In genomic region chr14:75457648-75458165, GRCh38 we compare ENCODE assay signal across 28 cellular contexts. TPM values are rescaled to one million over a fixed set of nuclear protein-coding genes. Genes with fewer than 3 reads are reported as not detected.
DNase-seq lines count a peak whose midpoint lies in the region; ATAC-seq, FAIRE-seq and TF ChIP-seq lines count a peak whose summit lies in the region.
"Had no signal": no experiment of that assay in that cellular context is flagged by ENCODE, and none has a peak within 500 bp of the region (broad histone marks: within the 10 kb centered on the region; RNA-seq: fewer than 3 reads in every experiment).

No MANE protein-coding gene starts in this region.

- CTCF ChIA-PET in IMR-90 (lab: Yijun Ruan, JAX), result no interaction called here

- intact Hi-C loops in IMR-90 (cut with micrococcal nuclease) (no loop called here), sigmoid colon (cut with DNase I) (no loop called here), ascending aorta (cut with DNase I) (no loop called here)

- H2AK5ac ChIP-seq in IMR-90 (ENCODE audit: low read depth, low read length), result no peak overlapping the region
- no peak overlapping the region for H2AK5ac ChIP-seq in mesendoderm (ENCODE audit: low read length)

- H2BK120ac ChIP-seq in IMR-90 (ENCODE audit: low read depth, low read length) (no peak overlapping the region), mesendoderm (ENCODE audit: low read depth, low read length) (no peak overlapping the region)

- H3K27ac ChIP-seq in IMR-90 (ENCODE audit: insufficient read depth, low read length), result no peak overlapping the region
- no peak overlapping the region for H3K27ac ChIP-seq in astrocyte (ENCODE audit: low read depth, low read length)
- no peak overlapping the region for H3K27ac ChIP-seq in mesendoderm (ENCODE audit: low read depth, low read length)
- peak overlapping the region in 3 of 4 donors; percentile 30 to 39 (median 30) for H3K27ac ChIP-seq in sigmoid colon
- H3K27ac ChIP-seq in ascending aorta, result no peak overlapping the region
- H3K27ac ChIP-seq: C4-2B, testis, VCaP had no signal

- H2AFZ ChIP-seq in IMR-90 (replicated peaks; ENCODE audit: low read length, poor library complexity), result no peak overlapping the region
- no peak overlapping the region for H2AFZ ChIP-seq in astrocyte (ENCODE audit: low read depth, low read length)

- H4K20me1 ChIP-seq in IMR-90 (ENCODE audit: insufficient read depth, low read length) (peaks cover 91% of the 10 kb centered on the region), astrocyte (ENCODE audit: insufficient read depth, low read length) (peaks cover 36% of the 10 kb centered on the region)

- H3K36me3 ChIP-seq in IMR-90 (ENCODE audit: control insufficient read depth, insufficient read depth, low read length), result peaks cover 38% of the 10 kb centered on the region
- H3K36me3 ChIP-seq in astrocyte (ENCODE audit: insufficient read depth, low read length), result no peaks in the 10 kb centered on the region
- H3K36me3 ChIP-seq in mesendoderm (ENCODE audit: control insufficient read depth, insufficient read depth, low read length), result peaks cover 9% of the 10 kb centered on the region
- peaks cover 0 to 26% (median 12%) of the 10 kb centered on the region in 4 donors for H3K36me3 ChIP-seq in sigmoid colon
- H3K36me3 ChIP-seq in ascending aorta, result peaks cover 5 to 10% of the 10 kb centered on the region in 2 donors

- no peak overlapping the region for H2BK15ac ChIP-seq in IMR-90 (ENCODE audit: low read depth, low read length)
- H2BK15ac ChIP-seq in mesendoderm (replicated peaks; ENCODE audit: low read depth), result no peak overlapping the region

- no peaks in the 10 kb centered on the region for H3K9me3 Mint-ChIP-seq in astrocyte (ENCODE audit: unreplicated experiment)
- H3K9me3 Mint-ChIP-seq: activated naive CD8-positive, alpha-beta T cell treated with anti-CD3 and anti-CD28 coated beads for 36 hours; activated T-helper 17 cell treated with anti-CD3 and anti-CD28 coated beads, Interleukin-2, amount 50 U/mL, for 72 hours; IgD-negative memory B cell; immature natural killer cell; stimulated activated naive B cell treated with anti-CD40 and anti-IgM and Interleukin-4, amounts not matched to agents 10 μg/mL and 1 μg/mL and 100 μg/mL, for 72 hours had no signal

- H3K4me3 ChIP-seq in IMR-90 (ENCODE audit: insufficient read depth, low read depth, low read length), result no peak overlapping the region
- no peak overlapping the region for H3K4me3 ChIP-seq in astrocyte (ENCODE audit: insufficient read depth, low read depth, low read length)
- H3K4me3 ChIP-seq in mesendoderm (ENCODE audit: low read length), result no peak overlapping the region
- no peak overlapping the region for H3K4me3 ChIP-seq in sigmoid colon
- no peak overlapping the region for H3K4me3 ChIP-seq in ascending aorta
- H3K4me3 ChIP-seq: GM12878, HAP-1, left lung, mucosa of descending colon, testis had no signal

- H3K4me3 Mint-ChIP-seq in astrocyte (ENCODE audit: unreplicated experiment), result no peak overlapping the region
- H3K4me3 Mint-ChIP-seq: activated naive CD8-positive, alpha-beta T cell treated with anti-CD3 and anti-CD28 coated beads for 36 hours; activated T-helper 17 cell treated with anti-CD3 and anti-CD28 coated beads, Interleukin-2, amount 50 U/mL, for 72 hours; immature natural killer cell; stimulated activated naive B cell treated with anti-CD40 and anti-IgM and Interleukin-4, amounts not matched to agents 10 μg/mL and 1 μg/mL and 100 μg/mL, for 72 hours had no signal

- TF ChIP-seq RAD21 in IMR-90 (IDR thresholded peaks at IDR 0.05; ENCODE audit: low read length), result no peak

- H3K56ac ChIP-seq in IMR-90 (ENCODE audit: extremely low read depth, insufficient read depth, low read length), result no peak overlapping the region
- peak overlapping the region; percentile 40 for H3K56ac ChIP-seq in mesendoderm (ENCODE audit: low read length)

- H4K91ac ChIP-seq in IMR-90 (ENCODE audit: insufficient read depth, low read depth, low read length), result no peak overlapping the region

- no peak overlapping the region for H2BK5ac ChIP-seq in IMR-90 (ENCODE audit: low read depth, low read length, poor library complexity, severe bottlenecking)
- no peak overlapping the region for H2BK5ac ChIP-seq in mesendoderm (ENCODE audit: low read length)

- H3K23ac ChIP-seq in IMR-90 (ENCODE audit: low read depth, low read length) (peak overlapping the region; percentile 29; the same call in 1 of the 2 replicates), mesendoderm (ENCODE audit: low read length) (no peak overlapping the region)

- H4K8ac ChIP-seq in IMR-90 (ENCODE audit: low read depth in 2 of 2, low read length in 2 of 2) (no peak overlapping the region), mesendoderm (ENCODE audit: low read depth, low read length) (no peak overlapping the region)

- no peak for FAIRE-seq in astrocyte (lab: Jason Lieb, UNC)
- FAIRE-seq: GM12878 had no signal

- H3K36me3 Mint-ChIP-seq in astrocyte (ENCODE audit: low read depth, unreplicated experiment), result peaks cover 42% of the 10 kb centered on the region
- H3K36me3 Mint-ChIP-seq: activated naive CD8-positive, alpha-beta T cell treated with anti-CD3 and anti-CD28 coated beads for 36 hours; immature natural killer cell had no signal

- no peak overlapping the region for H3K4ac ChIP-seq in IMR-90 (ENCODE audit: low read depth, low read length)
- no peak overlapping the region for H3K4ac ChIP-seq in mesendoderm (ENCODE audit: low read depth, low read length)

- no peak overlapping the region for H3K18ac ChIP-seq in IMR-90 (ENCODE audit: low read depth, low read length)
- no peak overlapping the region for H3K18ac ChIP-seq in mesendoderm (ENCODE audit: low read length)

- TF ChIP-seq CTCF in IMR-90 (conservative IDR thresholded peaks at IDR 0.05; ENCODE audit: low read depth, low read length), result no peak
- TF ChIP-seq CTCF in astrocyte (IDR thresholded peaks at IDR 0.05; ENCODE audit: insufficient read depth, low read depth, low read length), result no peak
- TF ChIP-seq CTCF in sigmoid colon (IDR thresholded peaks at IDR 0.05), result no peak
- TF ChIP-seq CTCF in ascending aorta (IDR thresholded peaks at IDR 0.05), result no peak

- dilution Hi-C loops in IMR-90 (cut with HindIII; ENCODE audit: low sequenced_read_pairs, unreplicated experiment), result no loop called here

- H2AK9ac ChIP-seq in IMR-90 (replicated peaks; ENCODE audit: low read depth, low read length, poor library complexity), result no peak overlapping the region

- H3K79me1 ChIP-seq in IMR-90 (ENCODE audit: low read depth in 1 of 2, low read length in 2 of 2) (peaks cover 46 to 92% of the 10 kb centered on the region in 2 experiments), mesendoderm (ENCODE audit: low read length) (peaks cover 35% of the 10 kb centered on the region)

- BruUV-seq in IMR-90 (replicated peaks; lab: Mats Ljungman, UMichigan), result no TSS peak

- no peak overlapping the region for H3K14ac ChIP-seq in IMR-90 (replicated peaks; ENCODE audit: low read depth, low read length)

- no peaks in the 10 kb centered on the region for H3K27me3 Mint-ChIP-seq in astrocyte (ENCODE audit: low read depth, unreplicated experiment)
- H3K27me3 Mint-ChIP-seq: activated naive CD8-positive, alpha-beta T cell treated with anti-CD3 and anti-CD28 coated beads for 36 hours; activated T-helper 17 cell treated with anti-CD3 and anti-CD28 coated beads, Interleukin-2, amount 50 U/mL, for 72 hours; IgD-negative memory B cell; stimulated activated naive B cell treated with anti-CD40 and anti-IgM and Interleukin-4, amounts not matched to agents 10 μg/mL and 1 μg/mL and 100 μg/mL, for 72 hours had no signal

- no peak for ATAC-seq in IMR-90 (ENCODE audit: low read depth)
- ATAC-seq: activated T-helper 17 cell treated with anti-CD3 and anti-CD28 coated beads, Interleukin-2, amount 50 U/mL, for 72 hours; GM12878; left lung; mucosa of descending colon; SK-N-SH treated with all-trans-retinoic acid at 6 μM for 48 hours; stimulated activated naive B cell treated with anti-CD40 and anti-IgM and Interleukin-4, amounts not matched to agents 10 μg/mL and 1 μg/mL and 100 μg/mL, for 72 hours had no signal

- DNase-seq in IMR-90 (no peak), astrocyte (ENCODE audit: low read depth) (no peak), mesendoderm (no peak), sigmoid colon (no peak), DMS153 treated with DMSO at 0.1 percent for 48 hours (lab: John Stamatoyannopoulos, UW; ENCODE audit: unreplicated experiment) (no peak), ascending aorta (ENCODE audit: low spot score in 2 of 2) (no peak), hippocampal formation (lab: John Stamatoyannopoulos, UW) (no peak)
- DNase-seq: activated CD4-positive, alpha-beta T cell treated with anti-CD3 and anti-CD28 coated beads, Interleukin-2, amount 50 U/mL, for 4 hours; activated naive CD8-positive, alpha-beta T cell treated with anti-CD3 and anti-CD28 coated beads for 36 hours; Calu3; cerebellar nuclear complex; immature natural killer cell; left lung; mucosa of descending colon; NCI-H1105 treated with DMSO at 0.1 percent for 48 hours; NCI-H2029 treated with DMSO at 0.1 percent for 48 hours; NCI-H2227 treated with DMSO at 0.1 percent for 48 hours; RPMI8226; stimulated activated CD4-positive, alpha-beta T cell treated with anti-CD3 and anti-CD28 coated beads, Interleukin-4, amount 100 ng/mL, for 1 hour; stimulated activated naive B cell treated with anti-CD40 and anti-IgM and Interleukin-4, amounts not matched to agents 10 μg/mL and 1 μg/mL and 100 μg/mL, for 72 hours; testis had no signal

- H3K27ac Mint-ChIP-seq in astrocyte (ENCODE audit: unreplicated experiment), result peak overlapping the region; percentile 43
- H3K27ac Mint-ChIP-seq: activated naive CD8-positive, alpha-beta T cell treated with anti-CD3 and anti-CD28 coated beads for 36 hours had no signal

- in situ Hi-C loops in IMR-90 (cut with MboI; ENCODE audit: low sequenced_read_pairs), result no loop called here

- H3K79me2 ChIP-seq in astrocyte (ENCODE audit: insufficient read depth, low read length) (peaks cover 4% of the 10 kb centered on the region), mesendoderm (ENCODE audit: control insufficient read depth, insufficient read depth, low read length) (peaks cover 25% of the 10 kb centered on the region)

- POLR2A ChIA-PET in IMR-90 (lab: Charles Lee; ENCODE audit: unreplicated experiment), result no interaction called here

- TF ChIP-seq EP300 in sigmoid colon (IDR thresholded peaks at IDR 0.05), result no peak

- H3K4me1 ChIP-seq in IMR-90 (ENCODE audit: control insufficient read depth, insufficient read depth, low read length) (peaks cover 52% of the 10 kb centered on the region), astrocyte (ENCODE audit: insufficient read depth, low read length) (peaks cover 11% of the 10 kb centered on the region), mesendoderm (ENCODE audit: control insufficient read depth, low read depth, low read length) (peaks cover 5% of the 10 kb centered on the region), sigmoid colon (peaks cover 0 to 69% (median 65%) of the 10 kb centered on the region in 4 donors), ascending aorta (peaks cover 15 to 51% of the 10 kb centered on the region in 2 donors)

- H3K9me3 ChIP-seq in IMR-90 (ENCODE audit: control insufficient read depth, insufficient read depth, low read length) (no peaks in the 10 kb centered on the region), astrocyte (ENCODE audit: insufficient read depth, low read depth, low read length) (no peaks in the 10 kb centered on the region), sigmoid colon (no peaks in the 10 kb centered on the region), ascending aorta (no peaks in the 10 kb centered on the region)
- H3K9me3 ChIP-seq: HAP-1, left lung, mucosa of descending colon, testis had no signal

- H3K4me2 ChIP-seq in IMR-90 (ENCODE audit: low read depth, low read length), result no peak overlapping the region
- H3K4me2 ChIP-seq in astrocyte (ENCODE audit: low read length), result no peak overlapping the region
- H3K4me2 ChIP-seq in mesendoderm (ENCODE audit: low read length), result no peak overlapping the region

- no peaks in the 10 kb centered on the region for H3K27me3 ChIP-seq in IMR-90 (ENCODE audit: control insufficient read depth, insufficient read depth, low read length)
- no peaks in the 10 kb centered on the region for H3K27me3 ChIP-seq in astrocyte (ENCODE audit: insufficient read depth, low read length)
- no peaks in the 10 kb centered on the region for H3K27me3 ChIP-seq in mesendoderm (ENCODE audit: insufficient read depth, low read length, poor library complexity)
- H3K27me3 ChIP-seq in sigmoid colon, result no peaks in the 10 kb centered on the region
- no peaks in the 10 kb centered on the region for H3K27me3 ChIP-seq in ascending aorta
- H3K27me3 ChIP-seq: left lung, testis had no signal

- H2BK20ac ChIP-seq in IMR-90 (ENCODE audit: low read depth, low read length), result no peak overlapping the region

- 60% methylated on average over 3 of the region's 10 CpGs; no CpG with 5 or more reads in 1 of the 2 experiments for WGBS in IMR-90 (ENCODE audit: extremely low coverage in 2 of 2, insufficient read length in 1 of 2), 2 experiments
- WGBS in mesendoderm (ENCODE audit: extremely low coverage, insufficient coverage, low lambda C conversion rate), result no CpG with 5 or more reads among the region's 10 CpGs
- WGBS in sigmoid colon, 2 donors, result 92 to 96% methylated on average over 10 of the region's 10 CpGs

- peaks cover 50% of the 10 kb centered on the region for H3K9me1 ChIP-seq in IMR-90 (ENCODE audit: insufficient read depth, low read length)

- peaks cover 61% of the 10 kb centered on the region for H3K4me1 Mint-ChIP-seq in astrocyte (ENCODE audit: low read depth, unreplicated experiment)

- TF ChIP-seq POLR2A in IMR-90 (IDR thresholded peaks at IDR 0.05; ENCODE audit: low read depth, low read length) (no peak), sigmoid colon (IDR thresholded peaks at IDR 0.05) (no peak)

- no peak overlapping the region for H4K5ac ChIP-seq in IMR-90 (ENCODE audit: low read depth, low read length)
- no peak overlapping the region for H4K5ac ChIP-seq in mesendoderm (ENCODE audit: low read length)

- H3K9ac ChIP-seq in IMR-90 (ENCODE audit: low read depth, low read length) (no peak overlapping the region), astrocyte (ENCODE audit: low read length) (no peak overlapping the region), mesendoderm (ENCODE audit: low read length) (no peak overlapping the region)

RNA-seq across cellular contexts. Expression of gene JDP2, which starts 29.9 kb away (rescaled TPM):
- total RNA-seq in IMR-90 (2012; rRNA removed) (35.7 and 38.9 TPM in 2 replicates), astrocyte (79.5 and 80.6 TPM in 2 replicates), sigmoid colon (10 to 100 TPM; 54.9 to 90.0 (median 58.0) TPM), ascending aorta (213 TPM)
- polyA plus RNA-seq in IMR-90 (2012; rRNA removed) (38.4 and 39.7 TPM in 2 replicates), sigmoid colon (10 to 100 TPM; 24.5 to 46.8 (median 32.8) TPM)
- polyA plus RNA-seq in IMR-90 (2012; cell fraction: cytosol; rRNA removed), result 47.8 and 52.8 TPM in 2 replicates
- polyA plus RNA-seq in IMR-90 (2012; cell fraction: nucleus; rRNA removed; ENCODE audit: low replicate concordance), result 18.7 and 32.8 TPM in 2 replicates
- 27.4 TPM for polyA plus RNA-seq in mesendoderm (2013, experiment 1 of 2)
- 28.8 TPM for polyA plus RNA-seq in mesendoderm (2013, experiment 2 of 2)

Comparison
In these comparisons a context has a peak if more than half of its experiments do, and no peak if none do; other contexts are left out.
1. H3K27ac ChIP-seq: peak in sigmoid colon (3 of 4); none in IMR-90 (single experiment), astrocyte (single experiment), mesendoderm (single experiment) and ascending aorta (0 of 2).